1 cellular context compared by ENCODE assay signal in genomic region chr3:5022187-5022965, GRCh38.
TF ChIP-seq lines count a peak whose summit lies in the region.

No MANE protein-coding gene starts in this region.

TF ChIP-seq in K562, 482 proteins besides CTCF, POLR2A, EP300 and RAD21 (continued from another document):
- TF ChIP-seq ZBTB5 (IDR thresholded peaks at IDR 0.05) (0 out of 2 replicates have a peak, but pooled peaks have one; percentile 31), CBX8 (IDR thresholded peaks at IDR 0.05; ENCODE audit: borderline replicate concordance, extremely low read depth, low read depth, low read length, poor library complexity, severe bottlenecking) (no peak), RFX1 (IDR thresholded peaks at IDR 0.05) (no peak), RBM25 (IDR thresholded peaks at IDR 0.05; ENCODE audit: low read depth, low read length, severe bottlenecking) (peak; percentile 63), CREB5 (CRISPR knock-in tag; IDR thresholded peaks at IDR 0.05) (peak; percentile 51; the same call in 1 of the 2 replicates), SMARCE1 (IDR thresholded peaks at IDR 0.05) (no peak), ZFPM2 (CRISPR knock-in tag; IDR thresholded peaks at IDR 0.05) (no peak), SMAD4 (CRISPR knock-in tag; conservative IDR thresholded peaks at IDR 0.05) (no peak), MNT (conservative IDR thresholded peaks at IDR 0.05) (no peak), ID3 (CRISPR knock-in tag; IDR thresholded peaks at IDR 0.05) (0 out of 2 replicates have a peak, but pooled peaks have one; percentile 40), ID3 (tag; IDR thresholded peaks at IDR 0.05) (no peak), ZNF407 (IDR thresholded peaks at IDR 0.05; ENCODE audit: low read depth) (no peak), MCM5 (IDR thresholded peaks at IDR 0.05; ENCODE audit: low read depth) (no peak), HLTF (IDR thresholded peaks at IDR 0.05) (0 out of 2 replicates have a peak, but pooled peaks have one; percentile 44), BACH1 (tag; IDR thresholded peaks at IDR 0.05) (peak; percentile 27; the same call in 1 of the 2 replicates), FUS (optimal IDR thresholded peaks at IDR 0.05; ENCODE audit: low read depth, low read length) (no peak), FOXP4 (CRISPR knock-in tag; IDR thresholded peaks at IDR 0.05; ENCODE audit: borderline replicate concordance) (no peak), PATZ1 (CRISPR knock-in tag; IDR thresholded peaks at IDR 0.05; ENCODE audit: borderline replicate concordance) (0 out of 2 replicates have a peak, but pooled peaks have one; percentile 16), KLF16 (IDR thresholded peaks at IDR 0.05) (no peak), MEF2A (IDR thresholded peaks at IDR 0.05; ENCODE audit: control insufficient read depth, low read depth, low read length) (no peak), TAF1 (IDR thresholded peaks at IDR 0.05; ENCODE audit: control insufficient read depth, extremely low read depth, insufficient read depth, low read length, severe bottlenecking) (no peak), THRB (CRISPR knock-in tag; conservative IDR thresholded peaks at IDR 0.05) (no peak), ATF1 (CRISPR knock-in tag; IDR thresholded peaks at IDR 0.05) (no peak), ATF1 (tag; IDR thresholded peaks at IDR 0.05) (no peak)
